ENCODE assay signal across 8 cellular contexts in genomic region chr15:64842099-64842940, GRCh38. TPM values are rescaled to one million over a fixed set of nuclear protein-coding genes. Genes with fewer than 3 reads are reported as not detected.
A peak's percentile ranks its signal among the peaks of the same experiment; 100 is the strongest.
DNase-seq lines count a peak whose midpoint lies in the region; ATAC-seq and TF ChIP-seq lines count a peak whose summit lies in the region.

No MANE protein-coding gene starts in this region.

- H3F3A ChIP-seq in neural cell (ENCODE audit: insufficient read depth, low read length, poor library complexity, severe bottlenecking): no peaks in the 10 kb centered on the region

- H3K4me1 Mint-ChIP-seq in activated naive CD4-positive, alpha-beta T cell treated with anti-CD3 and anti-CD28 coated beads, Interleukin-2, amount 50 U/mL, for 24 hours: peaks cover 77% of the 10 kb centered on the region
- H3K4me1 Mint-ChIP-seq in T-helper 2 cell treated with Interferon-gamma antibody and Interleukin-4, amounts not matched to agents 5 μg/mL and 100 μg/mL, for 36 hours (ENCODE audit: low read depth): peaks cover 52% of the 10 kb centered on the region

- TF ChIP-seq RAD21 in neural cell (conservative IDR thresholded peaks at IDR 0.05): no peak

- no peaks in the 10 kb centered on the region for H3K79me2 ChIP-seq in neural cell (replicated peaks; ENCODE audit: insufficient read depth, low read length)

- peak; percentile 19 for TF ChIP-seq POLR2A in erythroblast (IDR thresholded peaks at IDR 0.05; ENCODE audit: low read length)

- no peak for ATAC-seq in left lobe of liver
- no peak for ATAC-seq in left colon

- no peak overlapping the region for H2AFZ ChIP-seq in neural cell (ENCODE audit: low read depth, low read length)

- H3K4me3 Mint-ChIP-seq in activated naive CD4-positive, alpha-beta T cell treated with anti-CD3 and anti-CD28 coated beads, Interleukin-2, amount 50 U/mL, for 24 hours: peak overlapping the region; percentile 93
- H3K4me3 Mint-ChIP-seq in T-helper 2 cell treated with Interferon-gamma antibody and Interleukin-4, amounts not matched to agents 5 μg/mL and 100 μg/mL, for 36 hours: peak overlapping the region; percentile 89

- H3K9me3 ChIP-seq in neural cell (ENCODE audit: low read length): no peaks in the 10 kb centered on the region

- H3K27ac ChIP-seq in neural cell (ENCODE audit: low read length): no peak overlapping the region

- H3K9ac ChIP-seq in neural cell (ENCODE audit: low read length): peak overlapping the region; percentile 34

- no peaks in the 10 kb centered on the region for H3K9me3 Mint-ChIP-seq in activated naive CD4-positive, alpha-beta T cell treated with anti-CD3 and anti-CD28 coated beads, Interleukin-2, amount 50 U/mL, for 24 hours
- no peaks in the 10 kb centered on the region for H3K9me3 Mint-ChIP-seq in T-helper 2 cell treated with Interferon-gamma antibody and Interleukin-4, amounts not matched to agents 5 μg/mL and 100 μg/mL, for 36 hours

- no peaks in the 10 kb centered on the region for H3K27me3 ChIP-seq in neural cell (ENCODE audit: insufficient read depth, low read depth, low read length)

- H3K27me3 Mint-ChIP-seq in activated naive CD4-positive, alpha-beta T cell treated with anti-CD3 and anti-CD28 coated beads, Interleukin-2, amount 50 U/mL, for 24 hours: no peaks in the 10 kb centered on the region
- no peaks in the 10 kb centered on the region for H3K27me3 Mint-ChIP-seq in T-helper 2 cell treated with Interferon-gamma antibody and Interleukin-4, amounts not matched to agents 5 μg/mL and 100 μg/mL, for 36 hours (ENCODE audit: low read depth)

- TF ChIP-seq CTCF in neural cell (IDR thresholded peaks at IDR 0.05; ENCODE audit: poor library complexity, severe bottlenecking): no peak

- no peaks in the 10 kb centered on the region for H3K36me3 ChIP-seq in neural cell (ENCODE audit: insufficient read depth, low read length)

- H3K9me2 ChIP-seq in neural cell (ENCODE audit: insufficient read depth, low read length): no peaks in the 10 kb centered on the region

- intact Hi-C loops in left colon (cut with DNase I, micrococcal nuclease): no loop called here

- no peak overlapping the region for H3K4me2 ChIP-seq in neural cell (ENCODE audit: low read length)

- no peak for DNase-seq in activated naive CD4-positive, alpha-beta T cell treated with Interleukin-2 at 50 U/mL for 16 hours
- DNase-seq in T-helper 2 cell treated with Interferon-gamma antibody and Interleukin-4, amounts not matched to agents 5 μg/mL and 100 μg/mL, for 36 hours (ENCODE audit: low spot score): no peak
- DNase-seq in erythroblast (lab: John Stamatoyannopoulos, UW) (peak; percentile 46 to 48), left lobe of liver (ENCODE audit: low spot score) (no peak), left colon (no peak), NCI-H1048 (lab: John Stamatoyannopoulos, UW) (no peak)

- TF ChIP-seq EP300 in neural cell (conservative IDR thresholded peaks at IDR 0.05; ENCODE audit: poor library complexity, severe bottlenecking): no peak

- peak overlapping the region; percentile 83 for H3K4me3 ChIP-seq in neural cell (ENCODE audit: low read length)

- peak overlapping the region; percentile 94 for H3K27ac Mint-ChIP-seq in activated naive CD4-positive, alpha-beta T cell treated with anti-CD3 and anti-CD28 coated beads, Interleukin-2, amount 50 U/mL, for 24 hours
- H3K27ac Mint-ChIP-seq in T-helper 2 cell treated with Interferon-gamma antibody and Interleukin-4, amounts not matched to agents 5 μg/mL and 100 μg/mL, for 36 hours: peak overlapping the region; percentile 90

- H3K36me3 Mint-ChIP-seq in activated naive CD4-positive, alpha-beta T cell treated with anti-CD3 and anti-CD28 coated beads, Interleukin-2, amount 50 U/mL, for 24 hours: no peaks in the 10 kb centered on the region
- H3K36me3 Mint-ChIP-seq in T-helper 2 cell treated with Interferon-gamma antibody and Interleukin-4, amounts not matched to agents 5 μg/mL and 100 μg/mL, for 36 hours (ENCODE audit: low read depth): peaks cover 17% of the 10 kb centered on the region

- H4K20me1 ChIP-seq in neural cell (ENCODE audit: insufficient read depth): no peaks in the 10 kb centered on the region

TF ChIP-seq in neural cell, 6 proteins besides CTCF, POLR2A, EP300 and RAD21:
- TF ChIP-seq TAF1 (IDR thresholded peaks at IDR 0.05; ENCODE audit: low read depth) (no peak), EZH2 (IDR thresholded peaks at IDR 0.05; ENCODE audit: borderline replicate concordance, insufficient read depth, low read length, poor library complexity, severe bottlenecking) (no peak), SMC3 (conservative IDR thresholded peaks at IDR 0.05; ENCODE audit: poor library complexity) (no peak), MXI1 (conservative IDR thresholded peaks at IDR 0.05; ENCODE audit: poor library complexity, severe bottlenecking) (no peak), REST (IDR thresholded peaks at IDR 0.05; ENCODE audit: borderline replicate concordance) (no peak), POLR2AphosphoS5 (IDR thresholded peaks at IDR 0.05) (no peak)

RNA-seq across cellular contexts. Expression of gene PLEKHO2, which starts 0.6 kb away (rescaled TPM):
- 0.88 and 1.3 TPM in 2 replicates for polyA plus RNA-seq in neural cell
- polyA minus RNA-seq in neural cell: 1.2 and 1.6 TPM in 2 replicates
- 4.3 TPM for total RNA-seq in left lobe of liver
- 10 to 100 TPM in 1 of 2 donors, 1 to 10 TPM in 1; 4.6 to 10.7 TPM for total RNA-seq in left colon

RNA-seq across cellular contexts. Expression of gene PIF1, which starts 16.9 kb away (rescaled TPM):
- polyA plus RNA-seq in neural cell: 0.58 and 0.78 TPM in 2 replicates
- 0.23 and 0.49 TPM in 2 replicates for polyA minus RNA-seq in neural cell
- total RNA-seq in left lobe of liver: 0.93 TPM
- total RNA-seq in left colon: 1 to 10 TPM; 2.2 to 6.0 TPM

Comparison
In these comparisons a context has a peak if more than half of its experiments do, and no peak if none do; other contexts are left out.
1. DNase-seq: peak in erythroblast (2 of 2); none in activated naive CD4-positive, alpha-beta T cell treated with Interleukin-2 at 50 U/mL for 16 hours (single experiment), T-helper 2 cell treated with Interferon-gamma antibody and Interleukin-4, amounts not matched to agents 5 μg/mL and 100 μg/mL, for 36 hours (single experiment), left lobe of liver (single experiment), left colon (0 of 2) and NCI-H1048 (single experiment).